ENCODE assay signal across 9 cellular contexts in the genomic region with DNA sequence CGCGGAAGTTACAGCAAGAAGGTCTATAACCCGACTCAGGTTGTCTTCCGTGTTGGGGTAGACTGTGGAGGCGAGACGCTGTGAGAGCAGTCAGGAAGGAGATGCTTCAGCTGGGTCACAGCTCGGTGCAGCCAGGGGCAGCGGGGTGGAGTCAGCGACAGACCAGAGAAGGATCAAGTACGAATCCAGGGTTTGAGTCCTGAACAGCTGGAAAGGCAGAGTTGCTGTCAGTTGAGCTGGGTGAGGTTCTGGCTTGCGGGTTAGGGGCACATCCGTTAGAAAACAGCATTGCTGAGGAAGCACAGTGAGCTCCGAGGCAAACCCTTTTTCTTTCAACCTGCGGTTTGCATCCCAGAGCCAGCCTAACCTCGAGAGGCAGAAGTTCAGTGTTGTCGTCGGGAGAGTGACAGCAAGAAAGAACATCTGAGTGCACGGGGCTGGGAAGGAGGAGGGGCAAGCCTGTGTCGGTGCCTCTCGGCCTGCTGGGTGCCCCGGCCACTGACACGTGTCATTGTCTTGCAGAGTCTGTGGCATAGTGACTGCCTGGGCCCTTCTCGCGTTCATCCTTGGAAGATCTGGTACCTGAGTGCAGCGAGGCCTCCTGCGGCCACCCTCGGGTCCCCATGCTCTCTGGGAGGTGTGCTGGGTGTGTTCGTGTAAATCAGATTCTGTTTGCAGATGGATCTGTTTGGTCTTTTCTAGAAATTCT. TPM values are rescaled to one million over a fixed set of nuclear protein-coding genes. Genes with fewer than 3 reads are reported as not detected.
A peak's percentile ranks its signal among the peaks of the same experiment; 100 is the strongest.
DNase-seq lines count a peak whose midpoint lies in the region; ATAC-seq and TF ChIP-seq lines count a peak whose summit lies in the region.
"Had no signal": no experiment of that assay in that cellular context is flagged by ENCODE, and none has a peak within 500 bp of the region (broad histone marks: within the 10 kb centered on the region; RNA-seq: fewer than 3 reads in every experiment).

No MANE protein-coding gene starts in this region.

- DNase-seq in GM12864 (ENCODE audit: low read depth) (peak; percentile 5), transverse colon (no peak), AG20443 (ENCODE audit: low spot score) (no peak), amniotic stem cell (lab: John Stamatoyannopoulos, UW) (no peak)
- DNase-seq in activated T-cell treated with anti-CD3 and anti-CD28 coated beads, Interleukin-2, amount 50 U/mL, for 48 hours: peak; percentile 37 to 42
- DNase-seq: NCI-H82 had no signal

- H3K27ac ChIP-seq in KOPT-K1 (ENCODE audit: low read depth, low read length, poor library complexity, severe bottlenecking) (peak overlapping the region; percentile 96), neutrophil (no peak overlapping the region), transverse colon (no peak overlapping the region)

- no peaks in the 10 kb centered on the region for H3K9me3 ChIP-seq in KOPT-K1 (ENCODE audit: insufficient read depth, low read length, poor library complexity, severe bottlenecking)
- H3K9me3 ChIP-seq in neutrophil: no peaks in the 10 kb centered on the region
- no peaks in the 10 kb centered on the region for H3K9me3 ChIP-seq in transverse colon

- H3K4me3 ChIP-seq in GM12864 (ENCODE audit: low read depth, low read length) (peak overlapping the region; percentile 38), neutrophil (ENCODE audit: low read depth in 1 of 2, low read length in 1 of 2) (peak overlapping the region; percentile 22 to 35), transverse colon (no peak overlapping the region)

- 64 to 77% methylated on average over 6 to 28 of the region's 28 CpGs for WGBS in transverse colon (ENCODE audit: low coverage in 1 of 2), 2 donors

- peaks cover 20 to 21% of the 10 kb centered on the region in 2 experiments for H3K4me1 ChIP-seq in neutrophil (ENCODE audit: control insufficient read depth in 1 of 2, insufficient read depth in 1 of 2, low read depth in 1 of 2, low read length in 1 of 2)
- no peaks in the 10 kb centered on the region for H3K4me1 ChIP-seq in transverse colon

- H3K36me3 ChIP-seq in KOPT-K1 (ENCODE audit: insufficient read depth, low read length) (no peaks in the 10 kb centered on the region), neutrophil (no peaks in the 10 kb centered on the region), transverse colon (no peaks in the 10 kb centered on the region)

- H3K27me3 ChIP-seq in neutrophil (peaks cover 10% of the 10 kb centered on the region), transverse colon (no peaks in the 10 kb centered on the region)

- in situ Hi-C loops in transverse colon (cut with MboI; ENCODE audit: low pct_ligation_motif_present in 1 of 4, low pct_unique_long_range_greater_than_20kb in 1 of 4, low sequenced_read_pairs in 3 of 4): no loop called here

- TF ChIP-seq CTCF in GM12864 (IDR thresholded peaks at IDR 0.05; ENCODE audit: low read depth, low read length, missing control alignments) (no peak), neutrophil (IDR thresholded peaks at IDR 0.05) (no peak), transverse colon (IDR thresholded peaks at IDR 0.05) (no peak)

- TF ChIP-seq POLR2A in transverse colon (IDR thresholded peaks at IDR 0.05): no peak

- intact Hi-C loops in transverse colon (cut with DNase I; ENCODE audit: low total_unique reads): no loop called here

- no peak for ATAC-seq in HG02642 (IDR thresholded peaks at IDR 0.05; ENCODE audit: poor library complexity, unreplicated experiment)

- no peak for TF ChIP-seq EP300 in transverse colon (IDR thresholded peaks at IDR 0.05; ENCODE audit: low read depth)

RNA-seq across cellular contexts. Expression of a gene that starts 20.0 kb away (rescaled TPM):
- total RNA-seq in transverse colon: 1 to 10 TPM in 1 of 4 donors, not detected in 3; 1.5 TPM

RNA-seq across cellular contexts. Expression of a gene that starts 29.8 kb away (rescaled TPM):
- 10 to 100 TPM; 15.3 to 68.1 (median 40.6) TPM for total RNA-seq in transverse colon

RNA-seq across cellular contexts. Expression of a gene that starts 30.7 kb away (rescaled TPM):
- total RNA-seq in transverse colon: 100 to 1,000 TPM in 2 of 4 donors, 10 to 100 TPM in 2; 43.8 to 170 (median 112) TPM

RNA-seq across cellular contexts. Expression of a gene that starts 58.2 kb away (rescaled TPM):
- 10 to 100 TPM in 3 of 4 donors, 1 to 10 TPM in 1; 8.2 to 19.8 (median 13.8) TPM for total RNA-seq in transverse colon

Comparison
In these comparisons a context has a peak if more than half of its experiments do, and no peak if none do; other contexts are left out.
1. DNase-seq: peak in GM12864 (single experiment) and activated T-cell treated with anti-CD3 and anti-CD28 coated beads, Interleukin-2, amount 50 U/mL, for 48 hours (2 of 2); none in transverse colon (single experiment), AG20443 (single experiment) and amniotic stem cell (single experiment).
2. H3K4me3 ChIP-seq: peak in GM12864 (single experiment) and neutrophil (2 of 2); none in transverse colon (0 of 4).